In genomic region chr1:21749859-21750468, GRCh38 we compare ENCODE assay signal across 1 cellular context.
TF ChIP-seq lines count a peak whose summit lies in the region.

No MANE protein-coding gene starts in this region.

TF ChIP-seq in K562, 482 proteins besides CTCF, POLR2A, EP300 and RAD21 (continued from another document and continues in another):
- TF ChIP-seq UBTF (IDR thresholded peaks at IDR 0.05; ENCODE audit: borderline replicate concordance in 1 of 2, low read depth in 2 of 2, low read length in 2 of 2) (no peak), GTF2E2 (tag; IDR thresholded peaks at IDR 0.05) (no peak), FOXM1 (IDR thresholded peaks at IDR 0.05; ENCODE audit: low read depth) (peak; percentile 80), FOXM1 (CRISPR knock-in tag; IDR thresholded peaks at IDR 0.05; ENCODE audit: low read depth) (no peak), RBM39 (optimal IDR thresholded peaks at IDR 0.05; ENCODE audit: low read depth, low read length) (no peak), ARHGAP35 (IDR thresholded peaks at IDR 0.05; ENCODE audit: partially characterized antibody) (peak; percentile 33), SAP30 (IDR thresholded peaks at IDR 0.05; ENCODE audit: borderline replicate concordance, insufficient read depth, low read depth, low read length, poor library complexity, severe bottlenecking) (no peak), KAT7 (CRISPR knock-in tag; IDR thresholded peaks at IDR 0.05; ENCODE audit: borderline replicate concordance) (peak; percentile 71; the same call in 1 of the 2 replicates), ZNF561 (CRISPR knock-in tag; conservative IDR thresholded peaks at IDR 0.05) (no peak), FOXJ3 (CRISPR knock-in tag; IDR thresholded peaks at IDR 0.05) (no peak), TBP (optimal IDR thresholded peaks at IDR 0.05; ENCODE audit: low read depth, low read length) (no peak), TEAD2 (tag; IDR thresholded peaks at IDR 0.05) (no peak), PREB (CRISPR knock-in tag; IDR thresholded peaks at IDR 0.05) (no peak), RFX5 (IDR thresholded peaks at IDR 0.05; ENCODE audit: low read depth, low read length) (no peak), CBX1 (IDR thresholded peaks at IDR 0.05; ENCODE audit: low read depth) (no peak), IRF1 (CRISPR knock-in tag; IDR thresholded peaks at IDR 0.05; ENCODE audit: borderline replicate concordance) (no peak), STAG1 (CRISPR knock-in tag; IDR thresholded peaks at IDR 0.05; ENCODE audit: borderline replicate concordance) (no peak), BRCA1 (IDR thresholded peaks at IDR 0.05) (no peak), BRCA1 (CRISPR knock-in tag; IDR thresholded peaks at IDR 0.05) (no peak), E4F1 (CRISPR knock-in tag; IDR thresholded peaks at IDR 0.05; ENCODE audit: borderline replicate concordance) (no peak), CREB1 (IDR thresholded peaks at IDR 0.05) (peak; percentile 43; the same call in 1 of the 2 replicates), CREB1 (CRISPR knock-in tag; IDR thresholded peaks at IDR 0.05) (peak; percentile 15; the same call in 1 of the 2 replicates), CGGBP1 (CRISPR knock-in tag; IDR thresholded peaks at IDR 0.05) (no peak), TEAD1 (CRISPR knock-in tag; IDR thresholded peaks at IDR 0.05) (peak in 1 of 2 experiments; percentile 85; a peak in 2 of 4 replicates), MITF (IDR thresholded peaks at IDR 0.05) (peak; percentile 86), ZNF23 (CRISPR knock-in tag; IDR thresholded peaks at IDR 0.05) (no peak), ARID1B (IDR thresholded peaks at IDR 0.05) (peak; percentile 97), ELF1 (tag; IDR thresholded peaks at IDR 0.05) (no peak), ZNF274 (IDR thresholded peaks at IDR 0.05; ENCODE audit: borderline replicate concordance, low read depth, low read length) (peak; percentile 52; the same call in 1 of the 2 replicates), ILF3 (IDR thresholded peaks at IDR 0.05; ENCODE audit: borderline replicate concordance) (no peak), XRCC4 (IDR thresholded peaks at IDR 0.05; ENCODE audit: extremely low read depth, insufficient read depth, insufficient read length) (no peak), SRSF1 (IDR thresholded peaks at IDR 0.05; ENCODE audit: low read depth, low read length) (no peak), COPS2 (conservative IDR thresholded peaks at IDR 0.05) (no peak), ZNF785 (CRISPR knock-in tag; IDR thresholded peaks at IDR 0.05) (no peak), POLR2B (IDR thresholded peaks at IDR 0.05; ENCODE audit: low read depth, partially characterized antibody) (no peak), NUFIP1 (IDR thresholded peaks at IDR 0.05; ENCODE audit: partially characterized antibody) (no peak), ZMIZ1 (IDR thresholded peaks at IDR 0.05; ENCODE audit: low read depth in 2 of 2, low read length in 2 of 2) (peak in 1 of 2 experiments; percentile 89; a peak in 2 of 4 replicates), ELK1 (CRISPR knock-in tag; IDR thresholded peaks at IDR 0.05) (no peak), ZNF212 (CRISPR knock-in tag; IDR thresholded peaks at IDR 0.05) (no peak), ZSCAN32 (CRISPR knock-in tag; IDR thresholded peaks at IDR 0.05) (no peak), ZNF584 (CRISPR knock-in tag; IDR thresholded peaks at IDR 0.05; ENCODE audit: low read depth) (no peak), HLTF (IDR thresholded peaks at IDR 0.05) (0 out of 2 replicates have a peak, but pooled peaks have one; percentile 65), CUX1 (CRISPR knock-in tag; IDR thresholded peaks at IDR 0.05) (no peak), PHF20 (IDR thresholded peaks at IDR 0.05; ENCODE audit: partially characterized antibody) (no peak)
